Comparison of ENCODE assay signal across 23 cellular contexts in genomic region chrX:103344606-103345005, GRCh38. TPM values are rescaled to one million over a fixed set of nuclear protein-coding genes. Genes with fewer than 3 reads are reported as not detected.
DNase-seq lines count a peak whose midpoint lies in the region; ATAC-seq and TF ChIP-seq lines count a peak whose summit lies in the region.
"Had no signal": no experiment of that assay in that cellular context is flagged by ENCODE, and none has a peak within 500 bp of the region (broad histone marks: within the 10 kb centered on the region; RNA-seq: fewer than 3 reads in every experiment).

No MANE protein-coding gene starts in this region.

- H3K27me3 Mint-ChIP-seq in endodermal cell (ENCODE audit: insufficient read depth) = peaks cover 17% of the 10 kb centered on the region

- 100% methylated on average over 1 of the region's 2 CpGs; no CpG with 5 or more reads in 1 of the 2 experiments for WGBS in endodermal cell (ENCODE audit: insufficient coverage in 1 of 2, insufficient read length in 1 of 2), 2 experiments

- in situ Hi-C loops in SK-MEL-5 (cut with HindIII; ENCODE audit: low pct_unique_long_range_greater_than_20kb, low sequenced_read_pairs) = no loop called here

- no peaks in the 10 kb centered on the region for H3K9me2 ChIP-seq in Loucy (replicated peaks; ENCODE audit: low read depth, low read length)

- H3K27ac ChIP-seq in endodermal cell (ENCODE audit: low read depth, low read length) (no peak overlapping the region), vagina (no peak overlapping the region)

- no peak for TF ChIP-seq CTCF in Loucy (conservative IDR thresholded peaks at IDR 0.05; ENCODE audit: low read length)
- TF ChIP-seq CTCF in endodermal cell (conservative IDR thresholded peaks at IDR 0.05) = no peak
- TF ChIP-seq CTCF in vagina (IDR thresholded peaks at IDR 0.05) = no peak
- TF ChIP-seq CTCF in GM20000 (IDR thresholded peaks at IDR 0.05; ENCODE audit: extremely low read depth, missing control alignments) = no peak

- H3K4me3 Mint-ChIP-seq in endodermal cell = no peak overlapping the region
- H3K4me3 Mint-ChIP-seq: CD4-positive, CD25-positive, alpha-beta regulatory T cell; CD8-positive, alpha-beta memory T cell; HFFc6 had no signal

- H3F3A ChIP-seq in Loucy (ENCODE audit: low read depth) = no peaks in the 10 kb centered on the region

- H3K79me2 ChIP-seq in Loucy (ENCODE audit: insufficient read depth, low read length) = no peaks in the 10 kb centered on the region

- intact Hi-C loops in vagina (cut with DNase I) = loop anchor here (10.0 kb wide), 1 partner anchor 120 kb away; no protein-coding TSS in a partner anchor

- ATAC-seq in GM19452 (IDR thresholded peaks at IDR 0.05; ENCODE audit: unreplicated experiment) = no peak
- ATAC-seq: HCT116 had no signal

- H3K9ac ChIP-seq in Loucy (ENCODE audit: low read depth, low read length, poor library complexity, severe bottlenecking) = no peak overlapping the region
- no peak overlapping the region for H3K9ac ChIP-seq in endodermal cell (ENCODE audit: extremely low read depth, low read length, poor library complexity, severe bottlenecking)

- no peaks in the 10 kb centered on the region for H3K27me3 ChIP-seq in Loucy (ENCODE audit: insufficient read depth, low read length, poor library complexity, severe bottlenecking)
- H3K27me3 ChIP-seq in endodermal cell (ENCODE audit: control insufficient read depth, insufficient read depth, low read length, poor library complexity, severe bottlenecking) = no peaks in the 10 kb centered on the region
- no peaks in the 10 kb centered on the region for H3K27me3 ChIP-seq in vagina
- H3K27me3 ChIP-seq: BE2C had no signal

- no peaks in the 10 kb centered on the region for H3K9me3 ChIP-seq in Loucy (ENCODE audit: insufficient read depth, low read depth, low read length)
- no peaks in the 10 kb centered on the region for H3K9me3 ChIP-seq in endodermal cell (ENCODE audit: control insufficient read depth, low read length)
- no peaks in the 10 kb centered on the region for H3K9me3 ChIP-seq in vagina
- H3K9me3 ChIP-seq: BE2C had no signal

- no peaks in the 10 kb centered on the region for H3K36me3 ChIP-seq in Loucy (ENCODE audit: insufficient read depth, low read length)
- no peaks in the 10 kb centered on the region for H3K36me3 ChIP-seq in endodermal cell (ENCODE audit: control insufficient read depth, insufficient read depth, low read length)
- H3K36me3 ChIP-seq in vagina = no peaks in the 10 kb centered on the region
- H3K36me3 ChIP-seq: BE2C had no signal

- H4K20me1 ChIP-seq in Loucy (ENCODE audit: insufficient read depth, low read length, poor library complexity, severe bottlenecking) = no peaks in the 10 kb centered on the region

- no peak overlapping the region for H3K4me3 ChIP-seq in Loucy (ENCODE audit: low read length, poor library complexity, severe bottlenecking)
- H3K4me3 ChIP-seq in endodermal cell (ENCODE audit: low read length) = peak overlapping the region; percentile 18
- H3K4me3 ChIP-seq in vagina = no peak overlapping the region

- no peaks in the 10 kb centered on the region for H3K36me3 Mint-ChIP-seq in endodermal cell (ENCODE audit: low read depth)
- H3K36me3 Mint-ChIP-seq: CD4-positive, CD25-positive, alpha-beta regulatory T cell; CD8-positive, alpha-beta memory T cell had no signal

- H3K27ac Mint-ChIP-seq in endodermal cell = no peak overlapping the region
- H3K27ac Mint-ChIP-seq: CD4-positive, CD25-positive, alpha-beta regulatory T cell; CD8-positive, alpha-beta memory T cell; HFFc6 had no signal

- peaks cover 8% of the 10 kb centered on the region for H3K9me3 Mint-ChIP-seq in endodermal cell
- H3K9me3 Mint-ChIP-seq: CD8-positive, alpha-beta memory T cell; HFFc6 had no signal

- H3K4me1 ChIP-seq in Loucy (ENCODE audit: insufficient read depth, low read length, poor library complexity, severe bottlenecking) = peaks cover 7% of the 10 kb centered on the region
- H3K4me1 ChIP-seq in endodermal cell (ENCODE audit: control insufficient read depth, insufficient read depth, low read length) = no peaks in the 10 kb centered on the region
- H3K4me1 ChIP-seq in vagina = no peaks in the 10 kb centered on the region
- H3K4me1 ChIP-seq: BE2C had no signal

- H3K4me1 Mint-ChIP-seq in endodermal cell = peaks cover 15% of the 10 kb centered on the region

- DNase-seq in SK-MEL-5 (ENCODE audit: low read depth, low spot score) (peak; percentile 6), endodermal cell (no peak), left kidney (ENCODE audit: low read depth, low spot score) (peak; percentile 74), NAMALWA (ENCODE audit: low spot score) (no peak), vagina (ENCODE audit: extremely low spot score in 2 of 2) (no peak), GM20000 (ENCODE audit: low spot score) (no peak)
- DNase-seq: ACHN; BE2C; C1 segment of cervical spinal cord; CD4-positive, CD25-positive, alpha-beta regulatory T cell; CD8-positive, alpha-beta memory T cell; COR-L47; DMS 273 treated with DMSO at 0.1 percent for 48 hours; DMS53; DND-41; EL; GOT3; H7; HFFc6; IMR-90 had no signal

- peak overlapping the region; percentile 40 for H2AFZ ChIP-seq in Loucy (ENCODE audit: low read length)

- TF ChIP-seq POLR2A in vagina (IDR thresholded peaks at IDR 0.05) = no peak

- peak overlapping the region; percentile 36 for H3K4me2 ChIP-seq in Loucy (ENCODE audit: low read depth, low read length, poor library complexity, severe bottlenecking)

RNA-seq across cellular contexts. Expression of gene TCEAL9, which starts 11.7 kb away (rescaled TPM):
- total RNA-seq in SK-MEL-5 (2014; rRNA removed; shearing (Covaris generic)) = 71.7 and 72.0 TPM in 2 replicates
- 70.4 and 74.6 TPM in 2 replicates for polyA plus RNA-seq in SK-MEL-5 (2015; cell fraction: cytosol; rRNA removed)
- polyA plus RNA-seq in SK-MEL-5 (2015; cell fraction: nucleus; rRNA removed) = 36.8 and 59.1 TPM in 2 replicates
- total RNA-seq in endodermal cell (100 to 1,000 TPM in 1 of 2 donors, 10 to 100 TPM in 1; 97.6 to 125 TPM), vagina (52.8 TPM)
- 122 TPM for polyA plus RNA-seq in endodermal cell (2013, experiment 1 of 2)
- 140 TPM for polyA plus RNA-seq in endodermal cell (2013, experiment 2 of 2)

RNA-seq across cellular contexts. Expression of gene TCEAL7, which starts 14.6 kb away (rescaled TPM):
- not detected in 2 replicates for total RNA-seq in SK-MEL-5 (2014; rRNA removed; shearing (Covaris generic))
- polyA plus RNA-seq in SK-MEL-5 (2015; cell fraction: cytosol; rRNA removed) = not detected in 2 replicates
- not detected in 2 replicates for polyA plus RNA-seq in SK-MEL-5 (2015; cell fraction: nucleus; rRNA removed)
- total RNA-seq in endodermal cell = 1 to 10 TPM; 5.3 to 6.7 TPM
- 55.8 TPM for polyA plus RNA-seq in endodermal cell (2013, experiment 1 of 2)
- 58.7 TPM for polyA plus RNA-seq in endodermal cell (2013, experiment 2 of 2)
- 15.7 TPM for total RNA-seq in vagina
- total RNA-seq: CD4-positive, CD25-positive, alpha-beta regulatory T cell; CD8-positive, alpha-beta memory T cell had no signal
- polyA plus RNA-seq: CD8-positive, alpha-beta memory T cell had no signal

RNA-seq across cellular contexts. Expression of gene BEX3, which starts 31.7 kb away (rescaled TPM):
- total RNA-seq in SK-MEL-5 (2014; rRNA removed; shearing (Covaris generic)) = 269 and 278 TPM in 2 replicates
- 160 and 214 TPM in 2 replicates for polyA plus RNA-seq in SK-MEL-5 (2015; cell fraction: cytosol; rRNA removed)
- 51.7 and 67.9 TPM in 2 replicates for polyA plus RNA-seq in SK-MEL-5 (2015; cell fraction: nucleus; rRNA removed)
- total RNA-seq in endodermal cell = 100 to 1,000 TPM; 595 to 651 TPM
- 492 TPM for polyA plus RNA-seq in endodermal cell (2013, experiment 1 of 2)
- 451 TPM for polyA plus RNA-seq in endodermal cell (2013, experiment 2 of 2)
- total RNA-seq in vagina = 77.8 TPM

RNA-seq across cellular contexts. Expression of gene BEX2, which starts 33.8 kb away (rescaled TPM):
- 3.7 and 4.6 TPM in 2 replicates for total RNA-seq in SK-MEL-5 (2014; rRNA removed; shearing (Covaris generic))
- polyA plus RNA-seq in SK-MEL-5 (2015; cell fraction: cytosol; rRNA removed) = 2.6 and 8.8 TPM in 2 replicates
- 5.7 and 13.9 TPM in 2 replicates for polyA plus RNA-seq in SK-MEL-5 (2015; cell fraction: nucleus; rRNA removed)
- total RNA-seq in endodermal cell = 10 to 100 TPM; 23.6 to 32.3 TPM
- polyA plus RNA-seq in endodermal cell (2013, experiment 1 of 2) = 30.5 TPM
- polyA plus RNA-seq in endodermal cell (2013, experiment 2 of 2) = 31.7 TPM
- total RNA-seq in vagina = 7.4 TPM
- total RNA-seq: HFFc6, IMR-90 had no signal

Comparison
In these comparisons a context has a peak if more than half of its experiments do, and no peak if none do; other contexts are left out.
1. DNase-seq: peak in SK-MEL-5 (single experiment) and left kidney (single experiment); none in endodermal cell (single experiment), NAMALWA (single experiment), vagina (0 of 2) and GM20000 (single experiment).